8 cellular contexts compared by ENCODE assay signal in the genomic region with DNA sequence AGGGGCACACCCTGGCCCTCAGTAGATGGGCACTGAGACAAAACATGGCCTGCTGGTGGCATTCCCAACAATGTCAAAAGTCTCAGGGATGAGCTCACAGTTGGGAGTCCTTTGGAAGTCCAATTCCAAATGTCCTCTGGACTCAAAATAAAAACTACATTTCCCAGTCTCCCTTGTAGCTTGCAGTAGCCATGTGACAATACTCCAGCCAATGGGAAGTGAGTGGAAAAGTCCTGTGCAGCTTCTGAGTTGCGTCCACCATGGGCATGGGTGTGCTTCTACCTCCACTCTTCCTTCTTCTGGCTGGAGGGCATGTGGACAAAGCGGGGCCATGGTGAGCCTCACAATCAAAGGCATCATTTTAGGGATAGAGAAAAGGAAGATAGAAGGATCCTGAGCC. TPM values are rescaled to one million over a fixed set of nuclear protein-coding genes. Genes with fewer than 3 reads are reported as not detected.
DNase-seq lines count a peak whose midpoint lies in the region; ATAC-seq, FAIRE-seq and TF ChIP-seq lines count a peak whose summit lies in the region.

No MANE protein-coding gene starts in this region.

- no peaks in the 10 kb centered on the region for H3K79me2 ChIP-seq in SK-N-SH (ENCODE audit: insufficient read depth)

- no peaks in the 10 kb centered on the region for H3F3A ChIP-seq in SK-N-SH (replicated peaks; ENCODE audit: insufficient read depth)

- no peak overlapping the region for H2AFZ ChIP-seq in SK-N-SH (ENCODE audit: low read depth)

- no peaks in the 10 kb centered on the region for H3K4me1 Mint-ChIP-seq in activated CD8-positive, alpha-beta T cell treated with anti-CD3 and anti-CD28 coated beads, Interleukin-2, amount 10 ng/mL, durations not matched to agents 7 days and 5 days (ENCODE audit: low read depth)

- POLR2A ChIA-PET in SK-N-SH (lab: Yijun Ruan, JAX), result no interaction called here
- POLR2A ChIA-PET in activated CD8-positive, alpha-beta T cell treated with anti-CD3 and anti-CD28 coated beads, Interleukin-2, amount 10 ng/mL, durations not matched to agents 7 days and 5 days (lab: Charles Lee), result no interaction called here

- ATAC-seq in GM18520 (IDR thresholded peaks at IDR 0.05; ENCODE audit: unreplicated experiment), result no peak
- ATAC-seq in activated CD8-positive, alpha-beta T cell treated with anti-CD3 and anti-CD28 coated beads, Interleukin-2, amount 10 ng/mL, durations not matched to agents 7 days and 5 days, result no peak

- 71% methylated on average over 2 of the region's 2 CpGs for whole genome bisulfite sequencing in SK-N-SH (ENCODE audit: low lambda C conversion rate)

- no peak for TF ChIP-seq EP300 in SK-N-SH (IDR thresholded peaks at IDR 0.05; ENCODE audit: borderline replicate concordance in 1 of 2, low read depth in 1 of 2, low read length in 1 of 2)

- H3K27me3 Mint-ChIP-seq in activated CD8-positive, alpha-beta T cell treated with anti-CD3 and anti-CD28 coated beads, Interleukin-2, amount 10 ng/mL, durations not matched to agents 7 days and 5 days (ENCODE audit: low read depth), result peaks cover 25% of the 10 kb centered on the region

- H3K9me3 Mint-ChIP-seq in activated CD8-positive, alpha-beta T cell treated with anti-CD3 and anti-CD28 coated beads, Interleukin-2, amount 10 ng/mL, durations not matched to agents 7 days and 5 days (ENCODE audit: insufficient read depth), result no peaks in the 10 kb centered on the region

- no peak overlapping the region for H3K4me3 Mint-ChIP-seq in activated CD8-positive, alpha-beta T cell treated with anti-CD3 and anti-CD28 coated beads, Interleukin-2, amount 10 ng/mL, durations not matched to agents 7 days and 5 days

- no peaks in the 10 kb centered on the region for H3K27me3 ChIP-seq in SK-N-SH (ENCODE audit: insufficient read depth)

- no peaks in the 10 kb centered on the region for H4K20me1 ChIP-seq in SK-N-SH (ENCODE audit: insufficient read depth)

- H3K36me3 ChIP-seq in SK-N-SH (replicated peaks in 1 of 2; ENCODE audit: control insufficient read depth in 1 of 2, insufficient read depth in 2 of 2, low read length in 1 of 2), result no peaks in the 10 kb centered on the region

- no peaks in the 10 kb centered on the region for H3K9me3 ChIP-seq in SK-N-SH

- no peak for FAIRE-seq in frontal cortex (lab: Jason Lieb, UNC)

- no peaks in the 10 kb centered on the region for H3K36me3 Mint-ChIP-seq in activated CD8-positive, alpha-beta T cell treated with anti-CD3 and anti-CD28 coated beads, Interleukin-2, amount 10 ng/mL, durations not matched to agents 7 days and 5 days (ENCODE audit: low read depth)

- no peak for TF ChIP-seq RAD21 in SK-N-SH (IDR thresholded peaks at IDR 0.05; ENCODE audit: low read length)

- CTCF ChIA-PET in SK-N-SH (lab: Yijun Ruan, JAX), result interaction anchor here (1.2 to 5.3 kb wide), 4 partner anchors 9 to 39 kb away, joined by 3 to 49 read pairs (median 14); no protein-coding TSS in a partner anchor
- CTCF ChIA-PET in activated CD8-positive, alpha-beta T cell treated with anti-CD3 and anti-CD28 coated beads, Interleukin-2, amount 10 ng/mL, durations not matched to agents 7 days and 5 days (lab: Charles Lee), result interaction anchor here (1.1 to 2.5 kb wide), 2 partner anchors 11 to 23 kb away, joined by 7 read pairs; no protein-coding TSS in a partner anchor

- no peak overlapping the region for H3K4me3 ChIP-seq in SK-N-SH (ENCODE audit: low read depth in 2 of 2, low read length in 1 of 2)

- no peaks in the 10 kb centered on the region for H3K9me2 ChIP-seq in SK-N-SH

- DNase-seq in GM13976 (ENCODE audit: low spot score) (peak; percentile 51), SK-N-SH (no peak), frontal cortex (ENCODE audit: low spot score in 2 of 2) (peak; percentile 56 to 71), renal cortical epithelial cell (ENCODE audit: low read depth) (peak; percentile 54), DMS79 (lab: John Stamatoyannopoulos, UW) (no peak)
- no peak for DNase-seq in activated CD8-positive, alpha-beta memory T cell treated with anti-CD3 and anti-CD28 coated beads, Interleukin-2, amount 50 U/mL, for 48 hours
- no peak for DNase-seq in activated CD8-positive, alpha-beta T cell treated with anti-CD3 and anti-CD28 coated beads, Interleukin-2, amount 10 ng/mL, durations not matched to agents 7 days and 5 days

- no peak overlapping the region for H3K9ac ChIP-seq in SK-N-SH

- H3K4me1 ChIP-seq in SK-N-SH (ENCODE audit: control insufficient read depth in 1 of 2, insufficient read depth in 2 of 2, low read depth in 1 of 2, low read length in 1 of 2), result no peaks in the 10 kb centered on the region

- no peak for TF ChIP-seq CTCF in GM13976 (IDR thresholded peaks at IDR 0.05; ENCODE audit: borderline replicate concordance, control extremely low read depth, extremely low read depth, insufficient read depth, missing control alignments)
- TF ChIP-seq CTCF in SK-N-SH (IDR thresholded peaks at IDR 0.05), result no peak

- H3K27ac ChIP-seq in SK-N-SH (ENCODE audit: low read depth in 2 of 2, low read length in 1 of 2), result no peak overlapping the region

- in situ Hi-C loops in GM13976 (cut with MboI; ENCODE audit: low sequenced_read_pairs, unreplicated experiment), result no loop called here

- no peak overlapping the region for H3K4me2 ChIP-seq in SK-N-SH

- no peak overlapping the region for H3K27ac Mint-ChIP-seq in activated CD8-positive, alpha-beta T cell treated with anti-CD3 and anti-CD28 coated beads, Interleukin-2, amount 10 ng/mL, durations not matched to agents 7 days and 5 days

TF ChIP-seq in SK-N-SH, 30 proteins besides CTCF, POLR2A, EP300 and RAD21:
- TF ChIP-seq SIN3A (IDR thresholded peaks at IDR 0.05; ENCODE audit: borderline replicate concordance, low read depth, low read length) (no peak), GABPA (IDR thresholded peaks at IDR 0.05; ENCODE audit: low read depth) (no peak), RXRA (IDR thresholded peaks at IDR 0.05; ENCODE audit: borderline replicate concordance, low read depth) (no peak), YY1 (IDR thresholded peaks at IDR 0.05; ENCODE audit: low read depth) (no peak), MAX (IDR thresholded peaks at IDR 0.05; ENCODE audit: low read depth) (no peak), NRF1 (IDR thresholded peaks at IDR 0.05; ENCODE audit: low read depth, low read length) (no peak), USF2 (IDR thresholded peaks at IDR 0.05; ENCODE audit: borderline replicate concordance, low read depth, low read length) (peak; percentile 22; the same call in 1 of the 2 replicates), TEAD4 (IDR thresholded peaks at IDR 0.05; ENCODE audit: borderline replicate concordance, insufficient read depth) (no peak), ELF1 (IDR thresholded peaks at IDR 0.05) (no peak), POLR2AphosphoS5 (IDR thresholded peaks at IDR 0.05; ENCODE audit: low read depth, low read length) (no peak)
- TF ChIP-seq, protein P1, sequence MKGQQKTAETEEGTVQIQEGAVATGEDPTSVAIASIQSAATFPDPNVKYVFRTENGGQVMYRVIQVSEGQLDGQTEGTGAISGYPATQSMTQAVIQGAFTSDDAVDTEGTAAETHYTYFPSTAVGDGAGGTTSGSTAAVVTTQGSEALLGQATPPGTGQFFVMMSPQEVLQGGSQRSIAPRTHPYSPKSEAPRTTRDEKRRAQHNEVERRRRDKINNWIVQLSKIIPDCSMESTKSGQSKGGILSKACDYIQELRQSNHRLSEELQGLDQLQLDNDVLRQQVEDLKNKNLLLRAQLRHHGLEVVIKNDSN (IDR thresholded peaks at IDR 0.05; ENCODE audit: borderline replicate concordance, low read depth), result peak; percentile 91

RNA-seq across cellular contexts. Expression of gene ADAM33, which starts 5.8 kb away (rescaled TPM):
- polyA plus RNA-seq in SK-N-SH (2012; rRNA removed), result 4.8 and 5.0 TPM in 2 replicates
- polyA plus RNA-seq in SK-N-SH (2012; cell fraction: cytosol; rRNA removed), result 0.53 and 0.87 TPM in 2 replicates
- 33.0 and 43.2 TPM in 2 replicates for polyA plus RNA-seq in SK-N-SH (2012; cell fraction: nucleus; rRNA removed)
- total RNA-seq in frontal cortex (2.4 TPM), renal cortical epithelial cell (0.10 TPM in 1 of 2 replicates, not detected in the other)
- total RNA-seq in activated CD8-positive, alpha-beta T cell treated with anti-CD3 and anti-CD28 coated beads, Interleukin-2, amount 10 ng/mL, durations not matched to agents 7 days and 5 days, result not detected

RNA-seq across cellular contexts. Expression of gene GFRA4, which starts 24.5 kb away (rescaled TPM):
- not detected in 2 replicates for polyA plus RNA-seq in SK-N-SH (2012; rRNA removed)
- polyA plus RNA-seq in SK-N-SH (2012; cell fraction: cytosol; rRNA removed), result not detected in 2 replicates
- polyA plus RNA-seq in SK-N-SH (2012; cell fraction: nucleus; rRNA removed), result not detected in 2 replicates
- not detected for total RNA-seq in frontal cortex
- not detected in 2 replicates for total RNA-seq in renal cortical epithelial cell
- total RNA-seq in activated CD8-positive, alpha-beta T cell treated with anti-CD3 and anti-CD28 coated beads, Interleukin-2, amount 10 ng/mL, durations not matched to agents 7 days and 5 days, result not detected

RNA-seq across cellular contexts. Expression of gene SIGLEC1, which starts 24.7 kb away (rescaled TPM):
- not detected in 2 replicates for polyA plus RNA-seq in SK-N-SH (2012; rRNA removed)
- not detected in 2 replicates for polyA plus RNA-seq in SK-N-SH (2012; cell fraction: cytosol; rRNA removed)
- polyA plus RNA-seq in SK-N-SH (2012; cell fraction: nucleus; rRNA removed), result 0.01 TPM in 2 replicates
- total RNA-seq in frontal cortex (under 0.01 TPM), renal cortical epithelial cell (not detected in 2 replicates)
- not detected for total RNA-seq in activated CD8-positive, alpha-beta T cell treated with anti-CD3 and anti-CD28 coated beads, Interleukin-2, amount 10 ng/mL, durations not matched to agents 7 days and 5 days

RNA-seq across cellular contexts. Expression of gene HSPA12B, which starts 44.8 kb away (rescaled TPM):
- polyA plus RNA-seq in SK-N-SH (2012; rRNA removed), result 0.24 and 0.46 TPM in 2 replicates
- 0.17 and 0.22 TPM in 2 replicates for polyA plus RNA-seq in SK-N-SH (2012; cell fraction: cytosol; rRNA removed)
- 0.44 and 0.52 TPM in 2 replicates for polyA plus RNA-seq in SK-N-SH (2012; cell fraction: nucleus; rRNA removed)
- total RNA-seq in frontal cortex (2.4 TPM), renal cortical epithelial cell (0.17 TPM in 1 of 2 replicates, not detected in the other)
- not detected for total RNA-seq in activated CD8-positive, alpha-beta T cell treated with anti-CD3 and anti-CD28 coated beads, Interleukin-2, amount 10 ng/mL, durations not matched to agents 7 days and 5 days

Comparison
In these comparisons a context has a peak if more than half of its experiments do, and no peak if none do; other contexts are left out.
1. DNase-seq: peak in GM13976 (single experiment), frontal cortex (2 of 2) and renal cortical epithelial cell (single experiment); none in SK-N-SH (single experiment), activated CD8-positive, alpha-beta memory T cell treated with anti-CD3 and anti-CD28 coated beads, Interleukin-2, amount 50 U/mL, for 48 hours (single experiment), DMS79 (single experiment) and activated CD8-positive, alpha-beta T cell treated with anti-CD3 and anti-CD28 coated beads, Interleukin-2, amount 10 ng/mL, durations not matched to agents 7 days and 5 days (single experiment).